In genomic region chr7:116930156-116930913, GRCh38 we compare ENCODE assay signal across 1 cellular context.
TF ChIP-seq lines count a peak whose summit lies in the region.

No MANE protein-coding gene starts in this region.

TF ChIP-seq in K562, 482 proteins besides CTCF, POLR2A, EP300 and RAD21 (continued from another document and continues in another):
- TF ChIP-seq STAT6 (CRISPR knock-in tag; IDR thresholded peaks at IDR 0.05) = peak; percentile 82; the same call in 1 of the 2 replicates
- no peak for TF ChIP-seq ZNF668 (CRISPR knock-in tag; IDR thresholded peaks at IDR 0.05)
- TF ChIP-seq SOX6 (IDR thresholded peaks at IDR 0.05) = peak; percentile 57; the same call in 1 of the 2 replicates
- 0 out of 2 replicates have a peak, but pooled peaks have one; percentile 39 for TF ChIP-seq TEAD4 (IDR thresholded peaks at IDR 0.05; ENCODE audit: low read length)
- no peak for TF ChIP-seq TEAD4 (CRISPR knock-in tag; IDR thresholded peaks at IDR 0.05; ENCODE audit: borderline replicate concordance)
- TF ChIP-seq ETV6 (IDR thresholded peaks at IDR 0.05; ENCODE audit: borderline replicate concordance in 1 of 2, low read depth in 2 of 2, low read length in 1 of 2) = 0 out of 4 replicates have a peak, but pooled peaks of 1 of the 2 experiments have one; percentile 38
- TF ChIP-seq ETV6 (CRISPR knock-in tag; IDR thresholded peaks at IDR 0.05; ENCODE audit: borderline replicate concordance) = no peak
- peak; percentile 24; the same call in 1 of the 2 replicates for TF ChIP-seq ETV5 (CRISPR knock-in tag; IDR thresholded peaks at IDR 0.05; ENCODE audit: low read depth)
- TF ChIP-seq CTBP1 (IDR thresholded peaks at IDR 0.05; ENCODE audit: borderline replicate concordance) = peak; percentile 99
- TF ChIP-seq POLR2H (tag; IDR thresholded peaks at IDR 0.05; ENCODE audit: low read depth) = no peak
- peak; percentile 42; the same call in 1 of the 2 replicates for TF ChIP-seq KLF16 (IDR thresholded peaks at IDR 0.05)
- TF ChIP-seq NFIX (CRISPR knock-in tag; IDR thresholded peaks at IDR 0.05; ENCODE audit: low read depth) = no peak
- TF ChIP-seq L3MBTL2 (IDR thresholded peaks at IDR 0.05) = 0 out of 2 replicates have a peak, but pooled peaks have one; percentile 20
- TF ChIP-seq NR2C2 (CRISPR knock-in tag; IDR thresholded peaks at IDR 0.05) = no peak
- TF ChIP-seq NR2C2 (tag; IDR thresholded peaks at IDR 0.05) = no peak
- peak; percentile 93 for TF ChIP-seq ZEB2 (IDR thresholded peaks at IDR 0.05)
- peak; percentile 84 for TF ChIP-seq ARID2 (IDR thresholded peaks at IDR 0.05)
- TF ChIP-seq ZKSCAN1 (IDR thresholded peaks at IDR 0.05; ENCODE audit: low read depth, low read length) = peak; percentile 35; the same call in 1 of the 2 replicates
- peak; percentile 65 to 89; a peak in 3 of 4 replicates for TF ChIP-seq RCOR1 (IDR thresholded peaks at IDR 0.05; ENCODE audit: borderline replicate concordance in 1 of 2, low read depth in 2 of 2, low read length in 2 of 2)
- TF ChIP-seq KDM2B (CRISPR knock-in tag; IDR thresholded peaks at IDR 0.05) = peak; percentile 84; the same call in 1 of the 2 replicates
- peak; percentile 53; the same call in 1 of the 2 replicates for TF ChIP-seq MEF2A (IDR thresholded peaks at IDR 0.05; ENCODE audit: control insufficient read depth, low read depth, low read length)
- peak; percentile 15; the same call in 1 of the 2 replicates for TF ChIP-seq RREB1 (CRISPR knock-in tag; IDR thresholded peaks at IDR 0.05)
- no peak for TF ChIP-seq PHTF2 (CRISPR knock-in tag; IDR thresholded peaks at IDR 0.05)
- peak in 1 of 3 experiments; percentile 21 for TF ChIP-seq YY1 (IDR thresholded peaks at IDR 0.05; ENCODE audit: borderline replicate concordance in 1 of 3, control insufficient read depth in 1 of 3, extremely low read depth in 1 of 3, insufficient read depth in 3 of 3, insufficient read length in 1 of 3, insufficient replicate concordance in 2 of 3, low read depth in 1 of 3, low read length in 2 of 3)
- peak; percentile 75; the same call in 1 of the 2 replicates for TF ChIP-seq E2F1 (CRISPR knock-in tag; IDR thresholded peaks at IDR 0.05)
- peak; percentile 68 for TF ChIP-seq ETV1 (tag; conservative IDR thresholded peaks at IDR 0.05; ENCODE audit: low read depth)
- 0 out of 2 replicates have a peak, but pooled peaks have one; percentile 14 for TF ChIP-seq MYNN (IDR thresholded peaks at IDR 0.05)
- no peak for TF ChIP-seq MYNN (CRISPR knock-in tag; IDR thresholded peaks at IDR 0.05)
- no peak for TF ChIP-seq E4F1 (CRISPR knock-in tag; IDR thresholded peaks at IDR 0.05; ENCODE audit: borderline replicate concordance)
- peak; percentile 48 for TF ChIP-seq JUND (IDR thresholded peaks at IDR 0.05; ENCODE audit: borderline replicate concordance, low read depth, low read length)
- TF ChIP-seq JUND (tag; IDR thresholded peaks at IDR 0.05; ENCODE audit: borderline replicate concordance, low read depth, low read length) = no peak
- peak; percentile 28 to 71; a peak in 3 of 4 replicates for TF ChIP-seq KDM1A (IDR thresholded peaks at IDR 0.05)
- no peak for TF ChIP-seq ATF2 (CRISPR knock-in tag; IDR thresholded peaks at IDR 0.05)
- TF ChIP-seq CREM (IDR thresholded peaks at IDR 0.05; ENCODE audit: low read depth) = peak; percentile 30; the same call in 1 of the 2 replicates
- TF ChIP-seq TFAM (CRISPR knock-in tag; conservative IDR thresholded peaks at IDR 0.05) = no peak
- TF ChIP-seq ZNF324 (CRISPR knock-in tag; IDR thresholded peaks at IDR 0.05) = no peak
- peak; percentile 97 for TF ChIP-seq SMC3 (conservative IDR thresholded peaks at IDR 0.05; ENCODE audit: insufficient read depth, low read depth, low read length)
- TF ChIP-seq ZBTB2 (IDR thresholded peaks at IDR 0.05) = 0 out of 2 replicates have a peak, but pooled peaks have one; percentile 11
- 0 out of 4 replicates have a peak, but pooled peaks of 1 of the 2 experiments have one; percentile 10 for TF ChIP-seq MNT (conservative IDR thresholded peaks at IDR 0.05)
- TF ChIP-seq BCOR (IDR thresholded peaks at IDR 0.05) = peak; percentile 47; the same call in 1 of the 2 replicates
- peak; percentile 27 to 57; a peak in 1 of 4 replicates for TF ChIP-seq FOXK2 (conservative IDR thresholded peaks at IDR 0.05 in 1 of 2, IDR thresholded peaks at IDR 0.05 in 1 of 2; ENCODE audit: low read depth in 2 of 2)
- TF ChIP-seq ATF3 (IDR thresholded peaks at IDR 0.05) = no peak
- peak; percentile 37; the same call in 1 of the 2 replicates for TF ChIP-seq ATF3 (CRISPR knock-in tag; conservative IDR thresholded peaks at IDR 0.05)
- peak; percentile 55 for TF ChIP-seq ZNF121 (CRISPR knock-in tag; conservative IDR thresholded peaks at IDR 0.05)
